ENCODE assay signal across 29 cellular contexts in the genomic region with DNA sequence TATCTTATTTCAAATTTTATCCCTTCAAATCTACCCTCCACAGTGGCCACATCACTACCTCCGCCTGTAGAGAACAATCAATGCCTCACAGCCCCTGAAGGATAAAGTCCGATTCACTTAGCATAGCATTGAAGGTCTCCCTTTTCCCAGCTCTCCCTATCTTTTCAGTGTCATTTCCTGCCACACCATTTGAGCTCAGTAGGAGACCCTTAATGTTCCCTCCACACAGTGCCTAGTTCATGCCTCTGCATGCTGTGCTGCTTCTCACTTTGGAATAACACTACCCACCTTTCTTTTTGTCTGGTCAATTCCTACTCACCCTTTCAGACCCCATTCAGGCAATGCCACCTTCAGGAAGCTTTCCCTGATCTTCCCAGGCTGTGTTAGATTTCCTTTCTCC.
"Had no signal": no experiment of that assay in that cellular context is flagged by ENCODE, and none has a peak within 500 bp of the region (broad histone marks: within the 10 kb centered on the region; RNA-seq: fewer than 3 reads in every experiment).

No MANE protein-coding gene starts in this region.

- H3K4me1 Mint-ChIP-seq: memory B cell, naive B cell had no signal

- H3K36me3 ChIP-seq: colonic mucosa, esophagus muscularis mucosa, neural progenitor cell, prostate gland, right atrium auricular region, stomach, thyroid gland had no signal

- H3K27me3 ChIP-seq: colonic mucosa, esophagus muscularis mucosa, right atrium auricular region, stomach, thyroid gland had no signal

- H3K79me2 ChIP-seq: parathyroid adenoma had no signal

- FAIRE-seq: endothelial cell of umbilical vein, kidney had no signal

- H3K4me3 ChIP-seq: colonic mucosa, esophagus muscularis mucosa, lung, mucosa of descending colon, neural progenitor cell, prostate gland, right atrium auricular region, smooth muscle cell, stomach, thyroid gland had no signal

- ATAC-seq: left lobe of liver; mucosa of descending colon; natural killer cell treated with Interleukin-12 subunit alpha and Interleukin-12 subunit beta and Interleukin-15 and Interleukin-18, amount 100 ng/mL, for 72 hours; sciatic nerve had no signal

- H3K4me2 ChIP-seq: neural progenitor cell, smooth muscle cell had no signal

- H3K27ac Mint-ChIP-seq: dendritic cell treated with granulocyte-macrophage colony-stimulating factor and Interleukin-4, amounts not matched to agents 40 ng/mL and 50 ng/mL, for 4 days; memory B cell; mesothelial cell of epicardium; natural killer cell treated with Interleukin-12 subunit alpha and Interleukin-12 subunit beta and Interleukin-15 and Interleukin-18, amount 100 ng/mL, for 72 hours; neural progenitor cell; type B pancreatic cell had no signal

- H2AFZ ChIP-seq: neural progenitor cell, parathyroid adenoma had no signal

- H3K4me1 ChIP-seq: colonic mucosa, esophagus muscularis mucosa, parathyroid adenoma, prostate gland, right atrium auricular region, thyroid gland had no signal

- H3K9ac ChIP-seq: neural progenitor cell, parathyroid adenoma had no signal

- DNase-seq: colonic mucosa; effector CD8-positive, alpha-beta T cell; foreskin melanocyte; hypothalamus; kidney; mucosa of descending colon; naive B cell; stimulated activated CD4-positive, alpha-beta T cell treated with anti-CD3 and anti-CD28 coated beads, Interleukin-12 subunit alpha, Interleukin-12 subunit beta, amount 100 ng/mL, for 4 hours; stimulated activated CD4-positive, alpha-beta T cell treated with anti-CD3 and anti-CD28 coated beads, Interleukin-1b, Interleukin-23, amount 100 ng/mL, for 48 hours; stimulated activated CD4-positive, alpha-beta T cell treated with anti-CD3 and anti-CD28 coated beads, Interleukin-4, amount 100 ng/mL, for 1 hour; stimulated activated CD8-positive, alpha-beta memory T cell treated with anti-CD3 and anti-CD28 coated beads, Interleukin-4, amount 100 ng/mL, for 48 hours; stimulated activated naive CD4-positive, alpha-beta T cell; stomach; thyroid gland had no signal

- H3K4me3 Mint-ChIP-seq: dendritic cell treated with granulocyte-macrophage colony-stimulating factor and Interleukin-4, amounts not matched to agents 40 ng/mL and 50 ng/mL, for 4 days; memory B cell; mesothelial cell of epicardium; naive B cell; natural killer cell treated with Interleukin-12 subunit alpha and Interleukin-12 subunit beta and Interleukin-15 and Interleukin-18, amount 100 ng/mL, for 72 hours; neural progenitor cell; type B pancreatic cell had no signal

- H3K27ac ChIP-seq: colonic mucosa, esophagus muscularis mucosa, neural progenitor cell, parathyroid adenoma, prostate gland, right atrium auricular region, stomach, thyroid gland had no signal

- H3K9me3 ChIP-seq: colonic mucosa, esophagus muscularis mucosa, mucosa of descending colon, prostate gland, right atrium auricular region, stomach, thyroid gland had no signal

- H3K36me3 Mint-ChIP-seq: memory B cell; mesothelial cell of epicardium; naive B cell; natural killer cell treated with Interleukin-12 subunit alpha and Interleukin-12 subunit beta and Interleukin-15 and Interleukin-18, amount 100 ng/mL, for 72 hours; neural progenitor cell; type B pancreatic cell had no signal

- H3K9me3 Mint-ChIP-seq: dendritic cell treated with granulocyte-macrophage colony-stimulating factor and Interleukin-4, amounts not matched to agents 40 ng/mL and 50 ng/mL, for 4 days; memory B cell; mesothelial cell of epicardium; naive B cell; natural killer cell treated with Interleukin-12 subunit alpha and Interleukin-12 subunit beta and Interleukin-15 and Interleukin-18, amount 100 ng/mL, for 72 hours; neural progenitor cell; type B pancreatic cell had no signal
